18 cellular contexts compared by ENCODE assay signal in genomic region chr5:170508036-170508435, GRCh38.
DNase-seq lines count a peak whose midpoint lies in the region; ATAC-seq, FAIRE-seq and TF ChIP-seq lines count a peak whose summit lies in the region.
"Had no signal": no experiment of that assay in that cellular context is flagged by ENCODE, and none has a peak within 500 bp of the region (broad histone marks: within the 10 kb centered on the region; RNA-seq: fewer than 3 reads in every experiment).

No MANE protein-coding gene starts in this region.

- no peaks in the 10 kb centered on the region for H3K9me3 ChIP-seq in parathyroid adenoma (ENCODE audit: control insufficient read depth, low read length)
- H3K9me3 ChIP-seq: thoracic aorta had no signal

- peaks cover 54% of the 10 kb centered on the region for H3K4me1 ChIP-seq in parathyroid adenoma

- H3K79me2 ChIP-seq in parathyroid adenoma: no peaks in the 10 kb centered on the region

- no peaks in the 10 kb centered on the region for H3K36me3 ChIP-seq in parathyroid adenoma (ENCODE audit: control insufficient read depth, insufficient read depth, low read length)
- H3K36me3 ChIP-seq: thoracic aorta had no signal

- no peak overlapping the region for H3K4me2 ChIP-seq in parathyroid adenoma (ENCODE audit: low read length)

- H3K27me3 ChIP-seq in parathyroid adenoma (ENCODE audit: control insufficient read depth, insufficient read depth, low read length): no peaks in the 10 kb centered on the region

- no peak overlapping the region for H3K4me3 ChIP-seq in parathyroid adenoma (ENCODE audit: low read depth, low read length)
- H3K4me3 ChIP-seq: thoracic aorta had no signal

- no peak overlapping the region for H3K9ac ChIP-seq in parathyroid adenoma

- peak; percentile 89 for FAIRE-seq in RCC 7860 (lab: Jason Lieb, UNC)

- peak overlapping the region; percentile 32 for H3K27ac ChIP-seq in parathyroid adenoma
- H3K27ac ChIP-seq: HL-60, thoracic aorta had no signal

- ATAC-seq in GM19395 (IDR thresholded peaks at IDR 0.05; ENCODE audit: unreplicated experiment): peak; percentile 73
- peak; percentile 90 for ATAC-seq in HG02973 (IDR thresholded peaks at IDR 0.05; ENCODE audit: unreplicated experiment)
- ATAC-seq in HG03457 (IDR thresholded peaks at IDR 0.05; ENCODE audit: unreplicated experiment): no peak
- no peak for ATAC-seq in GM19324 (IDR thresholded peaks at IDR 0.05; ENCODE audit: low FRiP score, unreplicated experiment)
- ATAC-seq: activated CD8-positive, alpha-beta T cell treated with anti-CD3 and anti-CD28 coated beads, Interleukin-2, amount 10 ng/mL, durations not matched to agents 7 days and 5 days had no signal

- H2AFZ ChIP-seq in parathyroid adenoma: no peak overlapping the region

- peak; percentile 79 for DNase-seq in RCC 7860 (ENCODE audit: low spot score)
- DNase-seq in stimulated activated CD8-positive, alpha-beta memory T cell treated with anti-CD3 and anti-CD28 coated beads, Interleukin-4, amount 100 ng/mL, for 48 hours: no peak
- no peak for DNase-seq in NCI-H526 treated with DMSO at 0.1 percent for 48 hours (lab: John Stamatoyannopoulos, UW)
- DNase-seq: activated CD8-positive, alpha-beta T cell treated with anti-CD3 and anti-CD28 coated beads, Interleukin-2, amount 10 ng/mL, durations not matched to agents 7 days and 5 days; activated naive CD8-positive, alpha-beta T cell treated with anti-CD3 and anti-CD28 coated beads for 36 hours; activated T-cell treated with anti-CD3 and anti-CD28 coated beads, Interleukin-2, amount 50 U/mL, for 48 hours; DND-41; erythroblast; NCI-H2081 treated with DMSO at 0.1 percent for 48 hours; NCI-H524; SHP77 treated with DMSO at 0.1 percent for 48 hours had no signal

- no peak for TF ChIP-seq CTCF in parathyroid adenoma (IDR thresholded peaks at IDR 0.05)

Comparison
In these comparisons a context has a peak if more than half of its experiments do, and no peak if none do; other contexts are left out.
1. ATAC-seq: peak in GM19395 (single experiment) and HG02973 (single experiment); none in HG03457 (single experiment) and GM19324 (single experiment).